Comparison of ENCODE assay signal across 1 cellular context in the genomic region with DNA sequence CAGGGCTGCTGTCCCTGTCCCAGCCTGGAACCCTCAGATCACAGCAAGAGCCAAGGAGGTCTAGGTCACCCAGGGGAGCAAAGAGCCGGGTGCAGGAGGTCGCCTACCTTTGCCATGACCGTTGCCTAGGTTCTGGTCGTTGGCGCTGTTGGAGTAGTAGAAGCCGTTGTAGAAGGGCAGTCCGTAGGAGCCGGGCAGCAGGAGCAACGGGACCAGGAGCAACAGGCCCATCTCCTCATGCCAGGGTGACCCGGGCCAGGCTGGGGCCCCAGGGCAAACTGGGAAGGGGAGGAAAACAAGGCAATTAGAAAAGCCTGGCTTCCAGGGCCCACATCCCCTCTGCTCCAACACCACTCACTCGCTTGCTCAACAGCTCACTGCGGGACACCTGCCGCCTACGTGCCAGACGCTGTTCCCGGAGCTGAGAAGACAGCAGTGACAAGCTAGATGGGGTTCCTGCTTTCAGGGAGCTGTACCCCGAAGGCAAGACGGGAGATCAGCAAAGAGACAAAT.
TF ChIP-seq lines count a peak whose summit lies in the region.

No MANE protein-coding gene starts in this region.

TF ChIP-seq in WTC11, 78 proteins besides CTCF, POLR2A, EP300 and RAD21 (continued from another document):
- TF ChIP-seq FOXP1 (CRISPR knock-in tag; IDR thresholded peaks at IDR 0.05; ENCODE audit: borderline replicate concordance) (no peak), FOXJ3 (CRISPR knock-in tag; IDR thresholded peaks at IDR 0.05; ENCODE audit: borderline replicate concordance) (no peak), ZNF121 (CRISPR knock-in tag; IDR thresholded peaks at IDR 0.05) (no peak), NR3C1 (CRISPR knock-in tag; conservative IDR thresholded peaks at IDR 0.05; ENCODE audit: low read depth) (no peak), ARID4B (CRISPR knock-in tag; IDR thresholded peaks at IDR 0.05; ENCODE audit: borderline replicate concordance) (no peak), ZNF416 (CRISPR knock-in tag; IDR thresholded peaks at IDR 0.05) (no peak), NR2C2 (CRISPR knock-in tag; IDR thresholded peaks at IDR 0.05) (no peak)
- TF ChIP-seq, protein P1, sequence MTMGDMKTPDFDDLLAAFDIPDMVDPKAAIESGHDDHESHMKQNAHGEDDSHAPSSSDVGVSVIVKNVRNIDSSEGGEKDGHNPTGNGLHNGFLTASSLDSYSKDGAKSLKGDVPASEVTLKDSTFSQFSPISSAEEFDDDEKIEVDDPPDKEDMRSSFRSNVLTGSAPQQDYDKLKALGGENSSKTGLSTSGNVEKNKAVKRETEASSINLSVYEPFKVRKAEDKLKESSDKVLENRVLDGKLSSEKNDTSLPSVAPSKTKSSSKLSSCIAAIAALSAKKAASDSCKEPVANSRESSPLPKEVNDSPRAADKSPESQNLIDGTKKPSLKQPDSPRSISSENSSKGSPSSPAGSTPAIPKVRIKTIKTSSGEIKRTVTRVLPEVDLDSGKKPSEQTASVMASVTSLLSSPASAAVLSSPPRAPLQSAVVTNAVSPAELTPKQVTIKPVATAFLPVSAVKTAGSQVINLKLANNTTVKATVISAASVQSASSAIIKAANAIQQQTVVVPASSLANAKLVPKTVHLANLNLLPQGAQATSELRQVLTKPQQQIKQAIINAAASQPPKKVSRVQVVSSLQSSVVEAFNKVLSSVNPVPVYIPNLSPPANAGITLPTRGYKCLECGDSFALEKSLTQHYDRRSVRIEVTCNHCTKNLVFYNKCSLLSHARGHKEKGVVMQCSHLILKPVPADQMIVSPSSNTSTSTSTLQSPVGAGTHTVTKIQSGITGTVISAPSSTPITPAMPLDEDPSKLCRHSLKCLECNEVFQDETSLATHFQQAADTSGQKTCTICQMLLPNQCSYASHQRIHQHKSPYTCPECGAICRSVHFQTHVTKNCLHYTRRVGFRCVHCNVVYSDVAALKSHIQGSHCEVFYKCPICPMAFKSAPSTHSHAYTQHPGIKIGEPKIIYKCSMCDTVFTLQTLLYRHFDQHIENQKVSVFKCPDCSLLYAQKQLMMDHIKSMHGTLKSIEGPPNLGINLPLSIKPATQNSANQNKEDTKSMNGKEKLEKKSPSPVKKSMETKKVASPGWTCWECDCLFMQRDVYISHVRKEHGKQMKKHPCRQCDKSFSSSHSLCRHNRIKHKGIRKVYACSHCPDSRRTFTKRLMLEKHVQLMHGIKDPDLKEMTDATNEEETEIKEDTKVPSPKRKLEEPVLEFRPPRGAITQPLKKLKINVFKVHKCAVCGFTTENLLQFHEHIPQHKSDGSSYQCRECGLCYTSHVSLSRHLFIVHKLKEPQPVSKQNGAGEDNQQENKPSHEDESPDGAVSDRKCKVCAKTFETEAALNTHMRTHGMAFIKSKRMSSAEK (CRISPR knock-in tag; IDR thresholded peaks at IDR 0.05; ENCODE audit: borderline replicate concordance) = no peak
- TF ChIP-seq, protein P2, sequence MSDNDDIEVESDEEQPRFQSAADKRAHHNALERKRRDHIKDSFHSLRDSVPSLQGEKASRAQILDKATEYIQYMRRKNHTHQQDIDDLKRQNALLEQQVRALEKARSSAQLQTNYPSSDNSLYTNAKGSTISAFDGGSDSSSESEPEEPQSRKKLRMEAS (CRISPR knock-in tag; IDR thresholded peaks at IDR 0.05) = no peak
- TF ChIP-seq, protein P3, sequence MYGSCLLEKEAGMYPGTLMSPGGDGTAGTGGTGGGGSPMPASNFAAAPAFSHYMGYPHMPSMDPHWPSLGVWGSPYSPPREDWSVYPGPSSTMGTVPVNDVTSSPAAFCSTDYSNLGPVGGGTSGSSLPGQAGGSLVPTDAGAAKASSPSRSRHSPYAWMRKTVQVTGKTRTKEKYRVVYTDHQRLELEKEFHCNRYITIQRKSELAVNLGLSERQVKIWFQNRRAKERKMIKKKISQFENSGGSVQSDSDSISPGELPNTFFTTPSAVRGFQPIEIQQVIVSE (CRISPR knock-in tag; IDR thresholded peaks at IDR 0.05; ENCODE audit: borderline replicate concordance) = no peak
- TF ChIP-seq, protein P4, sequence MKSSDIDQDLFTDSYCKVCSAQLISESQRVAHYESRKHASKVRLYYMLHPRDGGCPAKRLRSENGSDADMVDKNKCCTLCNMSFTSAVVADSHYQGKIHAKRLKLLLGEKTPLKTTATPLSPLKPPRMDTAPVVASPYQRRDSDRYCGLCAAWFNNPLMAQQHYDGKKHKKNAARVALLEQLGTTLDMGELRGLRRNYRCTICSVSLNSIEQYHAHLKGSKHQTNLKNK (CRISPR knock-in tag; IDR thresholded peaks at IDR 0.05) = no peak
